In the genomic region with DNA sequence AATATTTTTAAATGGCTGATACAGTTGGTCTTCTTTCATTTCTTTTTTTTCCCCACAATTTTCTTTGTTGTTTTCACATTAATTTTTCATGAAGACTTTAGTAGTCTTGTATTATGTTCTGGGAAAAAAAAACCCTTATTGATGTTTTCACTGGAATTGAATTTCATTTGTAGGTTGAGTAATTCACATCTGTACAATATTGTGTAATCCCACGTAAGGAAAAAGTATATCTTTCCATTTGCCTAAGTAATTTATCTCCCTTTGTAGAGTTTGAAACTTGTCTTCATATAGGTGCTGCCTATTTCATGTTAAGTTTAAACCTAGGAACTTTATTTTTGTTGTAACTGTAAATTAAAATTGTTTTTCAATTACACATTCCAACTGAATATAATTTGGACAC, we compare ENCODE assay signal across 2 cellular contexts.
TF ChIP-seq lines count a peak whose summit lies in the region.

No MANE protein-coding gene starts in this region.

TF ChIP-seq in IMR-90, 13 proteins besides CTCF, POLR2A, EP300 and RAD21:
- TF ChIP-seq CEBPB (IDR thresholded peaks at IDR 0.05; ENCODE audit: low read depth, low read length) (peak; percentile 74), NFE2L2 (IDR thresholded peaks at IDR 0.05; ENCODE audit: low read depth, low read length) (no peak)

TF ChIP-seq in K562, 482 proteins besides CTCF, POLR2A, EP300 and RAD21:
- TF ChIP-seq CEBPG (CRISPR knock-in tag; IDR thresholded peaks at IDR 0.05) (no peak), CEBPG (tag; conservative IDR thresholded peaks at IDR 0.05 in 1 of 2, IDR thresholded peaks at IDR 0.05 in 1 of 2) (peak; percentile 44; a peak in 2 of 4 replicates), CEBPB (tag; IDR thresholded peaks at IDR 0.05) (peak; percentile 73), ZC3H8 (IDR thresholded peaks at IDR 0.05) (no peak)
